In the genomic region with DNA sequence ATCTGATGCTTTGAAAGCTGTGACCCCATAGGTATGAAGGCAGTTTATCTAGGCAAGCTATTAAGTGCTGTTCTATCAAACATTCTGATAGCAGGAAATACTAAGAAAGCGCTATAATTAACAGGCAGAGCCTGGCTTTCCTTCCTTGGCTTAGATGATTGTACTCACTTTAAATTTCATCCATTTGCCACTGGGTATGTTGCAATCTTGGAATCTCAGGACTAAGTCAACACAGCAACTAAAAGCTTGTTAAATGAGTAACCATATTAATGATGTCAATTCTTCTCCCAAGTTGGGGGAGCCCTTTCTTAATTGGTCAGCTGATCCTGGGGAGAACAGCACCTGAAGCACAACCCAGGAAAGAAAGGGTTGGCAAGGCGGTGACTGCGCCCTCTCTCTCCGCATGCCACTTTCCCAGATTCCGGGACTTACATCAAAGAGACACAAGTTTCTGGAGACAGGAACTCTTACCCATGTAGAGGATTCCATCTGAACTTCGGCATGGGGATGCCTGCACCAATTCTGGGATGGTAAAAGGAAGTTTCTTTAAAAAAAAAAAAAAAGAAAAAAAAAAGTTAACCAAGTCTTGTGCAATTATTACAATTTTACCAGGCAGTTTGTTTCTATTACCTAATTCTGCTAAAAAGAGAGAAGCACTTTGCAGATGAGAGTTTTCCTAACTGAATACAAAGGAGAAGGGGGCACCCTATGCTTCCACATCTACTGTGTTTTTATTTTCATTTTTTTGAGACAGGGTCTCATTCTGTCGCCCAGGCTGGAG, we compare ENCODE assay signal across 1 cellular context.
TF ChIP-seq lines count a peak whose summit lies in the region.

No MANE protein-coding gene starts in this region.

TF ChIP-seq in HepG2, 621 proteins besides CTCF, POLR2A, EP300 and RAD21 (continued from another document and continues in another):
- TF ChIP-seq BHLHE40 (IDR thresholded peaks at IDR 0.05; ENCODE audit: low read length) = no peak
- TF ChIP-seq, protein P1, sequence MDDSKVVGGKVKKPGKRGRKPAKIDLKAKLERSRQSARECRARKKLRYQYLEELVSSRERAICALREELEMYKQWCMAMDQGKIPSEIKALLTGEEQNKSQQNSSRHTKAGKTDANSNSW (CRISPR knock-in tag; IDR thresholded peaks at IDR 0.05; ENCODE audit: borderline replicate concordance) = no peak
- TF ChIP-seq, protein P2, sequence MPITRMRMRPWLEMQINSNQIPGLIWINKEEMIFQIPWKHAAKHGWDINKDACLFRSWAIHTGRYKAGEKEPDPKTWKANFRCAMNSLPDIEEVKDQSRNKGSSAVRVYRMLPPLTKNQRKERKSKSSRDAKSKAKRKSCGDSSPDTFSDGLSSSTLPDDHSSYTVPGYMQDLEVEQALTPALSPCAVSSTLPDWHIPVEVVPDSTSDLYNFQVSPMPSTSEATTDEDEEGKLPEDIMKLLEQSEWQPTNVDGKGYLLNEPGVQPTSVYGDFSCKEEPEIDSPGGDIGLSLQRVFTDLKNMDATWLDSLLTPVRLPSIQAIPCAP (CRISPR knock-in tag; IDR thresholded peaks at IDR 0.05; ENCODE audit: low read depth) = no peak
- TF ChIP-seq, protein P3, sequence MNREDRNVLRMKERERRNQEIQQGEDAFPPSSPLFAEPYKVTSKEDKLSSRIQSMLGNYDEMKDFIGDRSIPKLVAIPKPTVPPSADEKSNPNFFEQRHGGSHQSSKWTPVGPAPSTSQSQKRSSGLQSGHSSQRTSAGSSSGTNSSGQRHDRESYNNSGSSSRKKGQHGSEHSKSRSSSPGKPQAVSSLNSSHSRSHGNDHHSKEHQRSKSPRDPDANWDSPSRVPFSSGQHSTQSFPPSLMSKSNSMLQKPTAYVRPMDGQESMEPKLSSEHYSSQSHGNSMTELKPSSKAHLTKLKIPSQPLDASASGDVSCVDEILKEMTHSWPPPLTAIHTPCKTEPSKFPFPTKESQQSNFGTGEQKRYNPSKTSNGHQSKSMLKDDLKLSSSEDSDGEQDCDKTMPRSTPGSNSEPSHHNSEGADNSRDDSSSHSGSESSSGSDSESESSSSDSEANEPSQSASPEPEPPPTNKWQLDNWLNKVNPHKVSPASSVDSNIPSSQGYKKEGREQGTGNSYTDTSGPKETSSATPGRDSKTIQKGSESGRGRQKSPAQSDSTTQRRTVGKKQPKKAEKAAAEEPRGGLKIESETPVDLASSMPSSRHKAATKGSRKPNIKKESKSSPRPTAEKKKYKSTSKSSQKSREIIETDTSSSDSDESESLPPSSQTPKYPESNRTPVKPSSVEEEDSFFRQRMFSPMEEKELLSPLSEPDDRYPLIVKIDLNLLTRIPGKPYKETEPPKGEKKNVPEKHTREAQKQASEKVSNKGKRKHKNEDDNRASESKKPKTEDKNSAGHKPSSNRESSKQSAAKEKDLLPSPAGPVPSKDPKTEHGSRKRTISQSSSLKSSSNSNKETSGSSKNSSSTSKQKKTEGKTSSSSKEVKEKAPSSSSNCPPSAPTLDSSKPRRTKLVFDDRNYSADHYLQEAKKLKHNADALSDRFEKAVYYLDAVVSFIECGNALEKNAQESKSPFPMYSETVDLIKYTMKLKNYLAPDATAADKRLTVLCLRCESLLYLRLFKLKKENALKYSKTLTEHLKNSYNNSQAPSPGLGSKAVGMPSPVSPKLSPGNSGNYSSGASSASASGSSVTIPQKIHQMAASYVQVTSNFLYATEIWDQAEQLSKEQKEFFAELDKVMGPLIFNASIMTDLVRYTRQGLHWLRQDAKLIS (CRISPR knock-in tag; IDR thresholded peaks at IDR 0.05) = no peak
- TF ChIP-seq, protein P4, sequence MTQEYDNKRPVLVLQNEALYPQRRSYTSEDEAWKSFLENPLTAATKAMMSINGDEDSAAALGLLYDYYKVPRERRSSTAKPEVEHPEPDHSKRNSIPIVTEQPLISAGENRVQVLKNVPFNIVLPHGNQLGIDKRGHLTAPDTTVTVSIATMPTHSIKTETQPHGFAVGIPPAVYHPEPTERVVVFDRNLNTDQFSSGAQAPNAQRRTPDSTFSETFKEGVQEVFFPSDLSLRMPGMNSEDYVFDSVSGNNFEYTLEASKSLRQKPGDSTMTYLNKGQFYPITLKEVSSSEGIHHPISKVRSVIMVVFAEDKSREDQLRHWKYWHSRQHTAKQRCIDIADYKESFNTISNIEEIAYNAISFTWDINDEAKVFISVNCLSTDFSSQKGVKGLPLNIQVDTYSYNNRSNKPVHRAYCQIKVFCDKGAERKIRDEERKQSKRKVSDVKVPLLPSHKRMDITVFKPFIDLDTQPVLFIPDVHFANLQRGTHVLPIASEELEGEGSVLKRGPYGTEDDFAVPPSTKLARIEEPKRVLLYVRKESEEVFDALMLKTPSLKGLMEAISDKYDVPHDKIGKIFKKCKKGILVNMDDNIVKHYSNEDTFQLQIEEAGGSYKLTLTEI (CRISPR knock-in tag; conservative IDR thresholded peaks at IDR 0.05) = no peak
- 0 out of 2 replicates have a peak, but pooled peaks have one; percentile 15 for TF ChIP-seq ZNF607 (CRISPR knock-in tag; IDR thresholded peaks at IDR 0.05; ENCODE audit: borderline replicate concordance)
- TF ChIP-seq REPIN1 (CRISPR knock-in tag; IDR thresholded peaks at IDR 0.05; ENCODE audit: borderline replicate concordance, low read depth) = peak; percentile 60; the same call in 1 of the 2 replicates
- TF ChIP-seq, protein P5, sequence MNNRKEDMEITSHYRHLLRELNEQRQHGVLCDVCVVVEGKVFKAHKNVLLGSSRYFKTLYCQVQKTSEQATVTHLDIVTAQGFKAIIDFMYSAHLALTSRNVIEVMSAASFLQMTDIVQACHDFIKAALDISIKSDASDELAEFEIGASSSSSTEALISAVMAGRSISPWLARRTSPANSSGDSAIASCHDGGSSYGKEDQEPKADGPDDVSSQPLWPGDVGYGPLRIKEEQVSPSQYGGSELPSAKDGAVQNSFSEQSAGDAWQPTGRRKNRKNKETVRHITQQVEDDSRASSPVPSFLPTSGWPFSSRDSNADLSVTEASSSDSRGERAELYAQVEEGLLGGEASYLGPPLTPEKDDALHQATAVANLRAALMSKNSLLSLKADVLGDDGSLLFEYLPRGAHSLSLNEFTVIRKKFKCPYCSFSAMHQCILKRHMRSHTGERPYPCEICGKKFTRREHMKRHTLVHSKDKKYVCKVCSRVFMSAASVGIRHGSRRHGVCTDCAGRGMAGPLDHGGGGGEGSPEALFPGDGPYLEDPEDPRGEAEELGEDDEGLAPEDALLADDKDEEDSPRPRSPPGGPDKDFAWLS (CRISPR knock-in tag; IDR thresholded peaks at IDR 0.05; ENCODE audit: borderline replicate concordance) = no peak
- no peak for TF ChIP-seq ZNF777 (CRISPR knock-in tag; IDR thresholded peaks at IDR 0.05)
- no peak for TF ChIP-seq NFYB (CRISPR knock-in tag; IDR thresholded peaks at IDR 0.05)
- TF ChIP-seq FOXC1 (CRISPR knock-in tag; IDR thresholded peaks at IDR 0.05; ENCODE audit: borderline replicate concordance) = no peak
- TF ChIP-seq, protein P6, sequence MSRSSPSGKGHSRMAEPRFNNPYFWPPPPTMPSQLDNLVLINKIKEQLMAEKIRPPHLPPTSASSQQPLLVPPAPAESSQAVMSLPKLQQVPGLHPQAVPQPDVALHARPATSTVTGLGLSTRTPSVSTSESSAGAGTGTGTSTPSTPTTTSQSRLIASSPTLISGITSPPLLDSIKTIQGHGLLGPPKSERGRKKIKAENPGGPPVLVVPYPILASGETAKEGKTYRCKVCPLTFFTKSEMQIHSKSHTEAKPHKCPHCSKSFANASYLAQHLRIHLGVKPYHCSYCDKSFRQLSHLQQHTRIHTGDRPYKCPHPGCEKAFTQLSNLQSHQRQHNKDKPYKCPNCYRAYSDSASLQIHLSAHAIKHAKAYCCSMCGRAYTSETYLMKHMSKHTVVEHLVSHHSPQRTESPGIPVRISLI (CRISPR knock-in tag; IDR thresholded peaks at IDR 0.05; ENCODE audit: borderline replicate concordance) = peak; percentile 67
- TF ChIP-seq, protein P7, sequence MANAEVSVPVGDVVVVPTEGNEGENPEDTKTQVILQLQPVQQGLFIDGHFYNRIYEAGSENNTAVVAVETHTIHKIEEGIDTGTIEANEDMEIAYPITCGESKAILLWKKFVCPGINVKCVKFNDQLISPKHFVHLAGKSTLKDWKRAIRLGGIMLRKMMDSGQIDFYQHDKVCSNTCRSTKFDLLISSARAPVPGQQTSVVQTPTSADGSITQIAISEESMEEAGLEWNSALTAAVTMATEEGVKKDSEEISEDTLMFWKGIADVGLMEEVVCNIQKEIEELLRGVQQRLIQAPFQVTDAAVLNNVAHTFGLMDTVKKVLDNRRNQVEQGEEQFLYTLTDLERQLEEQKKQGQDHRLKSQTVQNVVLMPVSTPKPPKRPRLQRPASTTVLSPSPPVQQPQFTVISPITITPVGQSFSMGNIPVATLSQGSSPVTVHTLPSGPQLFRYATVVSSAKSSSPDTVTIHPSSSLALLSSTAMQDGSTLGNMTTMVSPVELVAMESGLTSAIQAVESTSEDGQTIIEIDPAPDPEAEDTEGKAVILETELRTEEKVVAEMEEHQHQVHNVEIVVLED (CRISPR knock-in tag; IDR thresholded peaks at IDR 0.05; ENCODE audit: borderline replicate concordance) = no peak; the same call in 1 of the 2 replicates
- TF ChIP-seq KAT7 (CRISPR knock-in tag; IDR thresholded peaks at IDR 0.05; ENCODE audit: borderline replicate concordance) = no peak
- TF ChIP-seq ZNF12 (CRISPR knock-in tag; IDR thresholded peaks at IDR 0.05) = no peak
- TF ChIP-seq AKAP8 (CRISPR knock-in tag; IDR thresholded peaks at IDR 0.05) = no peak
- TF ChIP-seq, protein P8, sequence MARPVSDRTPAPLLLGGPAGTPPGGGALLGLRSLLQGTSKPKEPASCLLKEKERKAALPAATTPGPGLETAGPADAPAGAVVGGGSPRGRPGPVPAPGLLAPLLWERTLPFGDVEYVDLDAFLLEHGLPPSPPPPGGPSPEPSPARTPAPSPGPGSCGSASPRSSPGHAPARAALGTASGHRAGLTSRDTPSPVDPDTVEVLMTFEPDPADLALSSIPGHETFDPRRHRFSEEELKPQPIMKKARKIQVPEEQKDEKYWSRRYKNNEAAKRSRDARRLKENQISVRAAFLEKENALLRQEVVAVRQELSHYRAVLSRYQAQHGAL (CRISPR knock-in tag; IDR thresholded peaks at IDR 0.05; ENCODE audit: not compliant biosample characterization) = no peak
- TF ChIP-seq ZNF550 (CRISPR knock-in tag; IDR thresholded peaks at IDR 0.05; ENCODE audit: borderline replicate concordance) = no peak
- no peak for TF ChIP-seq ZNF839 (CRISPR knock-in tag; IDR thresholded peaks at IDR 0.05; ENCODE audit: borderline replicate concordance)
- TF ChIP-seq TOE1 (CRISPR knock-in tag; IDR thresholded peaks at IDR 0.05) = no peak
- TF ChIP-seq IRX3 (CRISPR knock-in tag; IDR thresholded peaks at IDR 0.05; ENCODE audit: borderline replicate concordance, low read depth) = no peak
- no peak; the same call in 1 of the 2 replicates for TF ChIP-seq GABPB1 (CRISPR knock-in tag; IDR thresholded peaks at IDR 0.05)
- TF ChIP-seq, protein P9, sequence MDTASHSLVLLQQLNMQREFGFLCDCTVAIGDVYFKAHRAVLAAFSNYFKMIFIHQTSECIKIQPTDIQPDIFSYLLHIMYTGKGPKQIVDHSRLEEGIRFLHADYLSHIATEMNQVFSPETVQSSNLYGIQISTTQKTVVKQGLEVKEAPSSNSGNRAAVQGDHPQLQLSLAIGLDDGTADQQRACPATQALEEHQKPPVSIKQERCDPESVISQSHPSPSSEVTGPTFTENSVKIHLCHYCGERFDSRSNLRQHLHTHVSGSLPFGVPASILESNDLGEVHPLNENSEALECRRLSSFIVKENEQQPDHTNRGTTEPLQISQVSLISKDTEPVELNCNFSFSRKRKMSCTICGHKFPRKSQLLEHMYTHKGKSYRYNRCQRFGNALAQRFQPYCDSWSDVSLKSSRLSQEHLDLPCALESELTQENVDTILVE (CRISPR knock-in tag; IDR thresholded peaks at IDR 0.05) = no peak
- no peak for TF ChIP-seq NR2F2 (IDR thresholded peaks at IDR 0.05; ENCODE audit: borderline replicate concordance, low read depth)
- no peak for TF ChIP-seq MTF2 (CRISPR knock-in tag; IDR thresholded peaks at IDR 0.05; ENCODE audit: borderline replicate concordance)
- TF ChIP-seq ARNT2 (CRISPR knock-in tag; IDR thresholded peaks at IDR 0.05; ENCODE audit: low read depth) = 0 out of 2 replicates have a peak, but pooled peaks have one; percentile 62
- TF ChIP-seq GATA4 (IDR thresholded peaks at IDR 0.05; ENCODE audit: borderline replicate concordance, low read depth) = no peak
- TF ChIP-seq, protein P10, sequence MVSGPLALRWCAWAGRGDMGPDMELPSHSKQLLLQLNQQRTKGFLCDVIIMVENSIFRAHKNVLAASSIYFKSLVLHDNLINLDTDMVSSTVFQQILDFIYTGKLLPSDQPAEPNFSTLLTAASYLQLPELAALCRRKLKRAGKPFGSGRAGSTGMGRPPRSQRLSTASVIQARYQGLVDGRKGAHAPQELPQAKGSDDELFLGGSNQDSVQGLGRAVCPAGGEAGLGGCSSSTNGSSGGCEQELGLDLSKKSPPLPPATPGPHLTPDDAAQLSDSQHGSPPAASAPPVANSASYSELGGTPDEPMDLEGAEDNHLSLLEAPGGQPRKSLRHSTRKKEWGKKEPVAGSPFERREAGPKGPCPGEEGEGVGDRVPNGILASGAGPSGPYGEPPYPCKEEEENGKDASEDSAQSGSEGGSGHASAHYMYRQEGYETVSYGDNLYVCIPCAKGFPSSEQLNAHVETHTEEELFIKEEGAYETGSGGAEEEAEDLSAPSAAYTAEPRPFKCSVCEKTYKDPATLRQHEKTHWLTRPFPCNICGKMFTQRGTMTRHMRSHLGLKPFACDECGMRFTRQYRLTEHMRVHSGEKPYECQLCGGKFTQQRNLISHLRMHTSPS (CRISPR knock-in tag; IDR thresholded peaks at IDR 0.05; ENCODE audit: low read depth) = no peak; the same call in 1 of the 2 replicates
- TF ChIP-seq SOX13 (IDR thresholded peaks at IDR 0.05) = no peak
- peak in 1 of 2 experiments; percentile 86; a peak in 2 of 4 replicates for TF ChIP-seq SOX13 (CRISPR knock-in tag; conservative IDR thresholded peaks at IDR 0.05 in 1 of 2, IDR thresholded peaks at IDR 0.05 in 1 of 2)
- TF ChIP-seq GFI1 (CRISPR knock-in tag; IDR thresholded peaks at IDR 0.05; ENCODE audit: borderline replicate concordance) = peak; percentile 66
- TF ChIP-seq MXD4 (CRISPR knock-in tag; IDR thresholded peaks at IDR 0.05) = no peak
- TF ChIP-seq, protein P11, sequence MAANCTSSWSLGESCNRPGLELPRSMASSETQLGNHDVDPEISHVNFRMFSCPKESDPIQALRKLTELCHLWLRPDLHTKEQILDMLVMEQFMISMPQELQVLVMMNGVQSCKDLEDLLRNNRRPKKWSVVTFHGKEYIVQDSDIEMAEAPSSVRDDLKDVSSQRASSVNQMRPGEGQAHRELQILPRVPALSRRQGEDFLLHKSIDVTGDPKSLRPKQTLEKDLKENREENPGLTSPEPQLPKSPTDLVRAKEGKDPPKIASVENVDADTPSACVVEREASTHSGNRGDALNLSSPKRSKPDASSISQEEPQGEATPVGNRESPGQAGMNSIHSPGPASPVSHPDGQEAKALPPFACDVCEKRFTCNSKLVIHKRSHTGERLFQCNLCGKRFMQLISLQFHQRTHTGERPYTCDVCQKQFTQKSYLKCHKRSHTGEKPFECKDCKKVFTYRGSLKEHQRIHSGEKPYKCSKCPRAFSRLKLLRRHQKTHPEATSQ (CRISPR knock-in tag; IDR thresholded peaks at IDR 0.05; ENCODE audit: borderline replicate concordance) = peak; percentile 59; the same call in 1 of the 2 replicates
- TF ChIP-seq, protein P12, sequence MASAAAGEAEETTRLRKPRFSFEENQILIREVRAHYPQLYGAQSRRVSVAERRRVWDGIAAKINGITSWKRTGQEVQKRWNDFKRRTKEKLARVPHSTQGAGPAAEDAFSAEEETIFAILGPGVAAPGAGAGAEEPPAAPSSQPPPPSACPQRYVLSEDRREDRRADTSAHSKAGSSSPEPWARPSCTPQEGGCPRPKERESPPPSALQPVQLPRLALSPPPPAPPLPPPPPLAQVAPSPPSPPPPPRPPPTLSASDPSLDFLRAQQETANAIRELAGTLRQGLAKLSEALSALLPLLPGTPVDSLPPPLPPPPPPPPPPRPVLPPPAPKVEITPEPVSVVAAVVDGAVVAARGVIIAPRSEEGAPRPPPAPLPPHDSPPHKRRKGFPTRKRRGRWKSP (CRISPR knock-in tag; IDR thresholded peaks at IDR 0.05) = no peak
